ENCODE assay signal across 9 cellular contexts in genomic region chr6:15359335-15359862, GRCh38.
DNase-seq lines count a peak whose midpoint lies in the region; ATAC-seq and TF ChIP-seq lines count a peak whose summit lies in the region.
"Had no signal": no experiment of that assay in that cellular context is flagged by ENCODE, and none has a peak within 500 bp of the region (broad histone marks: within the 10 kb centered on the region; RNA-seq: fewer than 3 reads in every experiment).

No MANE protein-coding gene starts in this region.

- ATAC-seq in GM18858 (IDR thresholded peaks at IDR 0.05; ENCODE audit: unreplicated experiment) (peak; percentile 33), GM21737 (IDR thresholded peaks at IDR 0.05; ENCODE audit: unreplicated experiment) (peak; percentile 44), HG03457 (IDR thresholded peaks at IDR 0.05; ENCODE audit: unreplicated experiment) (peak; percentile 45)

- H3K27me3 Mint-ChIP-seq in nephron (ENCODE audit: low read depth) = no peaks in the 10 kb centered on the region

- no peaks in the 10 kb centered on the region for H3K9me3 Mint-ChIP-seq in nephron

- H3K4me3 Mint-ChIP-seq in nephron = no peak overlapping the region

- peaks cover 45% of the 10 kb centered on the region for H3K4me1 Mint-ChIP-seq in nephron

- DNase-seq in NCI-H82 treated with DMSO at 0.1 percent for 48 hours (lab: John Stamatoyannopoulos, UW; ENCODE audit: unreplicated experiment) (no peak), NCI-H345 (lab: John Stamatoyannopoulos, UW) (no peak), DMS 273 treated with DMSO at 0.1 percent for 48 hours (lab: John Stamatoyannopoulos, UW) (no peak), SKM-1 treated with dmso at 0.1 percent for 144 hours (lab: John Stamatoyannopoulos, UW; ENCODE audit: unreplicated experiment) (no peak)
- DNase-seq: activated CD4-positive, alpha-beta T cell treated with anti-CD3 and anti-CD28 coated beads, Interleukin-2, amount 50 U/mL, for 48 hours had no signal

- peak overlapping the region; percentile 9 to 79 (median 27) for H3K27ac Mint-ChIP-seq in nephron

- TF ChIP-seq CTCF in nephron (IDR thresholded peaks at IDR 0.05; ENCODE audit: unreplicated experiment in 3 of 3) = no peak

- no peaks in the 10 kb centered on the region for H3K36me3 Mint-ChIP-seq in nephron (ENCODE audit: low read depth)
